25 cellular contexts compared by ENCODE assay signal in genomic region chr4:115485402-115485801, GRCh38.
"Had no signal": no experiment of that assay in that cellular context is flagged by ENCODE, and none has a peak within 500 bp of the region (broad histone marks: within the 10 kb centered on the region; RNA-seq: fewer than 3 reads in every experiment).

No MANE protein-coding gene starts in this region.

- H3K27me3 Mint-ChIP-seq: dendritic cell treated with granulocyte-macrophage colony-stimulating factor and Interleukin-4, amounts not matched to agents 40 ng/mL and 50 ng/mL, for 4 days; effector memory CD8-positive, alpha-beta T cell had no signal

- DNase-seq: colonic mucosa; cortex of kidney; effector CD8-positive, alpha-beta T cell; effector memory CD8-positive, alpha-beta T cell; endodermal cell; erythroblast; esophagus squamous epithelium; foreskin fibroblast; foreskin melanocyte; gastrocnemius medialis; heart left ventricle; hypothalamus; immature natural killer cell; islet precursor cell; kidney; kidney glomerular epithelial cell; left lung; left ventricle myocardium superior; lower lobe of right lung; mesenchymal stem cell; midbrain had no signal

- H3K4me2 ChIP-seq: hepatocyte had no signal

- H3K36me3 ChIP-seq: colonic mucosa, esophagus squamous epithelium, gastrocnemius medialis, heart left ventricle, left lung, lower lobe of right lung had no signal

- H3K9me3 ChIP-seq: colonic mucosa, esophagus squamous epithelium, gastrocnemius medialis, heart left ventricle, left lung, lower lobe of right lung had no signal

- H3K4me3 Mint-ChIP-seq: dendritic cell treated with granulocyte-macrophage colony-stimulating factor and Interleukin-4, amounts not matched to agents 40 ng/mL and 50 ng/mL, for 4 days; effector memory CD8-positive, alpha-beta T cell; endodermal cell; immature natural killer cell had no signal

- H3K27ac Mint-ChIP-seq: dendritic cell treated with granulocyte-macrophage colony-stimulating factor and Interleukin-4, amounts not matched to agents 40 ng/mL and 50 ng/mL, for 4 days; effector memory CD8-positive, alpha-beta T cell; endodermal cell; immature natural killer cell had no signal

- H3K4me1 Mint-ChIP-seq: immature natural killer cell had no signal

- H3K4me3 ChIP-seq: colonic mucosa, esophagus squamous epithelium, gastrocnemius medialis, heart left ventricle, hepatocyte, left lung, lower lobe of right lung had no signal

- H3K27ac ChIP-seq: colonic mucosa, epithelial cell of prostate, esophagus squamous epithelium, gastrocnemius medialis, heart left ventricle, hepatocyte, left lung, lower lobe of right lung had no signal

- ATAC-seq: effector memory CD8-positive, alpha-beta T cell; esophagus mucosa; gastrocnemius medialis; heart left ventricle; left lung; left ventricle myocardium superior; lower lobe of right lung had no signal

- H3K27me3 ChIP-seq: colonic mucosa, esophagus squamous epithelium, gastrocnemius medialis, heart left ventricle, hepatocyte, left lung had no signal

- H2AFZ ChIP-seq: hepatocyte had no signal

- H3K4me1 ChIP-seq: colonic mucosa, esophagus squamous epithelium, gastrocnemius medialis, heart left ventricle, left lung, lower lobe of right lung had no signal

- H3K79me2 ChIP-seq: hepatocyte had no signal
